Comparison of ENCODE assay signal across 9 cellular contexts in genomic region chr4:87030606-87031441, GRCh38.
DNase-seq lines count a peak whose midpoint lies in the region; TF ChIP-seq lines count a peak whose summit lies in the region.
"Had no signal": no experiment of that assay in that cellular context is flagged by ENCODE, and none has a peak within 500 bp of the region (broad histone marks: within the 10 kb centered on the region; RNA-seq: fewer than 3 reads in every experiment).

No MANE protein-coding gene starts in this region.

- H3K4me1 ChIP-seq in HUES48 (ENCODE audit: control insufficient read depth, insufficient read depth, low read length) (peaks cover 73% of the 10 kb centered on the region), iPS-20b (ENCODE audit: insufficient read depth, low read length) (peaks cover 51% of the 10 kb centered on the region)

- WGBS in lower leg skin, 2 donors: 15 to 25% methylated on average over 15 of the region's 15 CpGs

- no peak overlapping the region; the same call in 1 of the 2 replicates for H3K9ac ChIP-seq in HUES48 (ENCODE audit: low read depth, low read length)
- H3K9ac ChIP-seq in iPS-20b (ENCODE audit: low read depth, low read length): peak overlapping the region; percentile 18; the same call in 1 of the 2 replicates

- no peaks in the 10 kb centered on the region for H3K27me3 ChIP-seq in HUES48 (ENCODE audit: control insufficient read depth, insufficient read depth, low read length)
- H3K27me3 ChIP-seq in iPS-20b (ENCODE audit: insufficient read depth, low read length): no peaks in the 10 kb centered on the region

- TF ChIP-seq CTCF in lower leg skin (IDR thresholded peaks at IDR 0.05): no peak

- peak; percentile 36 for DNase-seq in amniotic epithelial cell (ENCODE audit: low read depth)
- DNase-seq in lower leg skin (ENCODE audit: low spot score in 2 of 2): no peak
- no peak for DNase-seq in NK-92 (lab: John Stamatoyannopoulos, UW; ENCODE audit: unreplicated experiment)
- DNase-seq in COLO829 (ENCODE audit: low spot score): no peak
- no peak for DNase-seq in HuH-7.5 (ENCODE audit: low spot score)
- DNase-seq: DND-41 had no signal

- H3K9me3 ChIP-seq in HUES48 (ENCODE audit: control insufficient read depth, insufficient read depth, low read length): no peaks in the 10 kb centered on the region
- no peaks in the 10 kb centered on the region for H3K9me3 ChIP-seq in iPS-20b (ENCODE audit: insufficient read depth, low read depth, low read length)

- H3K36me3 ChIP-seq in HUES48 (ENCODE audit: control insufficient read depth, insufficient read depth, low read length): no peaks in the 10 kb centered on the region
- no peaks in the 10 kb centered on the region; the same call in 1 of the 2 replicates for H3K36me3 ChIP-seq in iPS-20b (ENCODE audit: insufficient read depth, low read depth, low read length)

- intact Hi-C loops in lower leg skin (cut with DNase I; ENCODE audit: low total_unique reads): no loop called here

- H3K4me3 ChIP-seq in HUES48 (ENCODE audit: low read depth, low read length) (no peak overlapping the region), iPS-20b (ENCODE audit: low read length) (peak overlapping the region; percentile 17; the same call in 1 of the 2 replicates), skin epidermis (no peak overlapping the region), lower leg skin (ENCODE audit: low read depth, poor library complexity, severe bottlenecking) (no peak overlapping the region)

- H3K27ac ChIP-seq in HUES48 (ENCODE audit: low read depth, low read length): peak overlapping the region; percentile 85
- H3K27ac ChIP-seq in iPS-20b (ENCODE audit: low read length): no peak overlapping the region
- H3K27ac ChIP-seq in skin epidermis: peak overlapping the region in 18 of 21 experiments; percentile 14 to 81 (median 60)

- no peak for TF ChIP-seq POLR2A in lower leg skin (IDR thresholded peaks at IDR 0.05)
